Comparison of ENCODE assay signal across 22 cellular contexts in genomic region chr1:110201157-110201825, GRCh38. TPM values are rescaled to one million over a fixed set of nuclear protein-coding genes. Genes with fewer than 3 reads are reported as not detected.
"Had no signal": no experiment of that assay in that cellular context is flagged by ENCODE, and none has a peak within 500 bp of the region (broad histone marks: within the 10 kb centered on the region; RNA-seq: fewer than 3 reads in every experiment).

No MANE protein-coding gene starts in this region.

- H3K27me3 Mint-ChIP-seq: activated CD4-positive, alpha-beta memory T cell treated with anti-CD3 and anti-CD28 coated beads, Interleukin-2, amount 10 ng/mL, durations not matched to agents 7 days and 5 days; activated CD4-positive, alpha-beta T cell treated with anti-CD3 and anti-CD28 coated beads for 36 hours; activated naive CD8-positive, alpha-beta T cell treated with anti-CD3 and anti-CD28 coated beads, Interleukin-2, amount 10 ng/mL, durations not matched to agents 7 days and 5 days; central memory CD8-positive, alpha-beta T cell; T-cell had no signal

- H3K27me3 ChIP-seq: ascending aorta had no signal

- H3K4me3 ChIP-seq: ascending aorta, SK-N-MC had no signal

- DNase-seq: activated CD4-positive, alpha-beta memory T cell treated with anti-CD3 and anti-CD28 coated beads, Interleukin-2, amount 10 ng/mL, durations not matched to agents 7 days and 5 days; activated CD4-positive, alpha-beta T cell treated with anti-CD3 and anti-CD28 coated beads for 36 hours; activated CD4-positive, alpha-beta T cell treated with anti-CD3 and anti-CD28 coated beads, Interleukin-2, amount 50 U/mL, for 1 hour; activated naive CD4-positive, alpha-beta T cell treated with anti-CD3 and anti-CD28 coated beads, Interleukin-2, amount 50 U/mL, for 16 hours; activated naive CD8-positive, alpha-beta T cell treated with anti-CD3 and anti-CD28 coated beads, Interleukin-2, amount 10 ng/mL, durations not matched to agents 7 days and 5 days; KG1; NCI-H1048; NCI-H1930; NCI-H345; NCI-H510A; NCI-H526 treated with DMSO at 0.1 percent for 48 hours; NK-92 treated with Interleukin-12 subunit alpha and Interleukin-12 subunit beta, amount 100 ng/mL, for 24 hours; OCI-M1; RPMI8226; T-cell; WERI-Rb-1 had no signal

- H3K9me3 Mint-ChIP-seq: activated CD4-positive, alpha-beta memory T cell treated with anti-CD3 and anti-CD28 coated beads, Interleukin-2, amount 10 ng/mL, durations not matched to agents 7 days and 5 days; activated naive CD8-positive, alpha-beta T cell treated with anti-CD3 and anti-CD28 coated beads, Interleukin-2, amount 10 ng/mL, durations not matched to agents 7 days and 5 days; brain; central memory CD8-positive, alpha-beta T cell; T-cell had no signal

- ATAC-seq: activated CD4-positive, alpha-beta T cell treated with anti-CD3 and anti-CD28 coated beads for 36 hours; Panc1; Right ventricle myocardium inferior; T-cell had no signal

- H3K36me3 Mint-ChIP-seq: activated naive CD8-positive, alpha-beta T cell treated with anti-CD3 and anti-CD28 coated beads, Interleukin-2, amount 10 ng/mL, durations not matched to agents 7 days and 5 days; brain; T-cell had no signal

- H3K4me3 Mint-ChIP-seq: activated CD4-positive, alpha-beta memory T cell treated with anti-CD3 and anti-CD28 coated beads, Interleukin-2, amount 10 ng/mL, durations not matched to agents 7 days and 5 days; activated CD4-positive, alpha-beta T cell treated with anti-CD3 and anti-CD28 coated beads for 36 hours; activated naive CD8-positive, alpha-beta T cell treated with anti-CD3 and anti-CD28 coated beads, Interleukin-2, amount 10 ng/mL, durations not matched to agents 7 days and 5 days; central memory CD8-positive, alpha-beta T cell; T-cell had no signal

- H3K27ac Mint-ChIP-seq: activated CD4-positive, alpha-beta memory T cell treated with anti-CD3 and anti-CD28 coated beads, Interleukin-2, amount 10 ng/mL, durations not matched to agents 7 days and 5 days; activated CD4-positive, alpha-beta T cell treated with anti-CD3 and anti-CD28 coated beads for 36 hours; activated naive CD8-positive, alpha-beta T cell treated with anti-CD3 and anti-CD28 coated beads, Interleukin-2, amount 10 ng/mL, durations not matched to agents 7 days and 5 days; T-cell had no signal

- H3K4me1 ChIP-seq: ascending aorta had no signal

- H3K27ac ChIP-seq: ascending aorta, SK-N-MC, WERI-Rb-1 had no signal

- H3K9me3 ChIP-seq: ascending aorta had no signal

- H3K36me3 ChIP-seq: ascending aorta, WERI-Rb-1 had no signal

RNA-seq across cellular contexts. Expression of gene SLC6A17, which starts 51.0 kb away (rescaled TPM):
- total RNA-seq: activated CD4-positive, alpha-beta memory T cell treated with anti-CD3 and anti-CD28 coated beads, Interleukin-2, amount 10 ng/mL, durations not matched to agents 7 days and 5 days; activated naive CD8-positive, alpha-beta T cell treated with anti-CD3 and anti-CD28 coated beads, Interleukin-2, amount 10 ng/mL, durations not matched to agents 7 days and 5 days; Right ventricle myocardium inferior; T-cell had no signal
